Comparison of ENCODE assay signal across 8 cellular contexts in genomic region chr11:33257160-33257896, GRCh38. TPM values are rescaled to one million over a fixed set of nuclear protein-coding genes. Genes with fewer than 3 reads are reported as not detected.
DNase-seq lines count a peak whose midpoint lies in the region; ATAC-seq and TF ChIP-seq lines count a peak whose summit lies in the region.

Gene HIPK3, plus strand, starts transcription at chr11:33257381.

- H3K36me3 ChIP-seq in BLaER1 = no peaks in the 10 kb centered on the region
- H3K36me3 ChIP-seq in right lobe of liver = no peaks in the 10 kb centered on the region

- no CpG with 5 or more reads among the region's 85 CpGs for WGBS in right lobe of liver (ENCODE audit: insufficient coverage, low coverage, low lambda C conversion rate, missing lambda C conversion rate)

- peak; percentile 11 to 67 (median 30) for TF ChIP-seq CTCF in right lobe of liver (IDR thresholded peaks at IDR 0.05)

- no peaks in the 10 kb centered on the region; the same call in 1 of the 2 replicates for H3K9me3 ChIP-seq in BLaER1
- H3K9me3 ChIP-seq in right lobe of liver = no peaks in the 10 kb centered on the region

- peak within 1 kb of the TSS; percentile 96 for H3K4me3 ChIP-seq in BLaER1
- H3K4me3 ChIP-seq in right lobe of liver = peak within 1 kb of the TSS; percentile 79 to 89 (median 83)

- peak; percentile 86 for ATAC-seq in HG03432 (IDR thresholded peaks at IDR 0.05; ENCODE audit: unreplicated experiment)
- peak; percentile 78 to 89 (median 82) for ATAC-seq in right lobe of liver

- peak; percentile 76 for TF ChIP-seq POLR2A in GM19193 (IDR thresholded peaks at IDR 0.05; ENCODE audit: extremely low read depth, insufficient read depth, insufficient read length)
- peak; percentile 95 for TF ChIP-seq POLR2A in right lobe of liver (IDR thresholded peaks at IDR 0.05)

- intact Hi-C loops in right lobe of liver (cut with DNase I) = no loop called here

- peaks cover 38% of the 10 kb centered on the region for H4K20me1 ChIP-seq in BLaER1

- H3K9ac ChIP-seq in BLaER1 = peak within 1 kb of the TSS; percentile 99

- H3K27me3 ChIP-seq in BLaER1 (no peaks in the 10 kb centered on the region), right lobe of liver (no peaks in the 10 kb centered on the region)

- peak within 1 kb of the TSS; percentile 85 for H3K4me2 ChIP-seq in BLaER1

- H3K27ac ChIP-seq in BLaER1 (peak within 1 kb of the TSS; percentile 100), right lobe of liver (peak within 1 kb of the TSS; percentile 99 to 100 (median 99))

- DNase-seq in NCI-H510A (lab: John Stamatoyannopoulos, UW) (peak; percentile 37), dermis microvascular lymphatic vessel endothelial cell (ENCODE audit: low read depth in 2 of 2) (peak in 1 of 2 donors; percentile 85), right lobe of liver (peak; percentile 87 to 91 (median 90))
- DNase-seq in activated CD4-positive, alpha-beta T cell treated with anti-CD3 and anti-CD28 coated beads, Interleukin-2, amount 50 U/mL, for 48 hours = peak; percentile 79 to 80
- DNase-seq in stimulated activated CD4-positive, alpha-beta T cell treated with anti-CD3 and anti-CD28 coated beads, Interleukin-4, amount 100 ng/mL, for 24 hours = peak; percentile 74

- H3K4me1 ChIP-seq in BLaER1 (peaks cover 31% of the 10 kb centered on the region), right lobe of liver (peaks cover 0 to 22% (median 8%) of the 10 kb centered on the region in 4 donors)

RNA-seq across cellular contexts. Expression of gene HIPK3, which starts in this region (rescaled TPM):
- total RNA-seq in dermis microvascular lymphatic vessel endothelial cell (62.6 and 92.7 TPM in 2 replicates), right lobe of liver (10 to 100 TPM; 33.3 to 56.4 (median 38.1) TPM)
